Comparison of ENCODE assay signal across 25 cellular contexts in genomic region chr9:129828051-129828450, GRCh38.
"Had no signal": no experiment of that assay in that cellular context is flagged by ENCODE, and none has a peak within 500 bp of the region (broad histone marks: within the 10 kb centered on the region; RNA-seq: fewer than 3 reads in every experiment).

No MANE protein-coding gene starts in this region.

- H3K9me3 Mint-ChIP-seq: immature natural killer cell; stimulated activated naive B cell treated with anti-CD40 and anti-IgM and Interleukin-4, amounts not matched to agents 10 μg/mL and 1 μg/mL and 100 μg/mL, for 72 hours; T-cell had no signal

- H3K4me3 ChIP-seq: coronary artery, esophagus muscularis mucosa, hepatocyte, lower lobe of right lung, mucosa of descending colon, thyroid gland had no signal

- H3K27ac Mint-ChIP-seq: stimulated activated naive B cell treated with anti-CD40 and anti-IgM and Interleukin-4, amounts not matched to agents 10 μg/mL and 1 μg/mL and 100 μg/mL, for 72 hours; T-cell had no signal

- H3K4me3 Mint-ChIP-seq: activated naive CD8-positive, alpha-beta T cell; immature natural killer cell; stimulated activated naive B cell treated with anti-CD40 and anti-IgM and Interleukin-4, amounts not matched to agents 10 μg/mL and 1 μg/mL and 100 μg/mL, for 72 hours; T-cell had no signal

- H3K27me3 Mint-ChIP-seq: activated naive CD8-positive, alpha-beta T cell; stimulated activated naive B cell treated with anti-CD40 and anti-IgM and Interleukin-4, amounts not matched to agents 10 μg/mL and 1 μg/mL and 100 μg/mL, for 72 hours; T-cell had no signal

- H3K27ac ChIP-seq: coronary artery, esophagus muscularis mucosa, hepatocyte, lower lobe of right lung, thyroid gland, VCaP had no signal

- DNase-seq: activated CD4-positive, alpha-beta T cell treated with anti-CD3 and anti-CD28 coated beads, Interleukin-2, amount 50 U/mL, for 1 hour; activated gamma-delta T cell treated with Interleukin-2 at 50 U/mL for 16 hours; activated T-cell treated with anti-CD3 and anti-CD28 coated beads for 4 hours; amniotic stem cell; cerebellar nuclear complex; glutamatergic neuron; immature natural killer cell; lower lobe of right lung; mesendoderm; mucosa of descending colon; nucleus accumbens; small intestine; stimulated activated CD4-positive, alpha-beta T cell treated with anti-CD3 and anti-CD28 coated beads, Interleukin-15, amount 100 ng/mL, for 24 hours; stimulated activated naive B cell treated with anti-CD40 and anti-IgM and Interleukin-4, amounts not matched to agents 10 μg/mL and 1 μg/mL and 100 μg/mL, for 72 hours; T-cell; T-helper 9 cell; thyroid gland had no signal

- H3K36me3 Mint-ChIP-seq: activated naive CD8-positive, alpha-beta T cell had no signal

- H3K9me3 ChIP-seq: esophagus muscularis mucosa, lower lobe of right lung, mucosa of descending colon, thyroid gland had no signal

- ATAC-seq: activated CD4-positive, CD25-positive, alpha-beta regulatory T cell treated with anti-CD3 and anti-CD28 coated beads, Interleukin-2, amount 50 U/mL, for 24 hours; left lobe of liver; lower lobe of right lung; mucosa of descending colon; sciatic nerve; stimulated activated naive B cell treated with anti-CD40 and anti-IgM and Interleukin-4, amounts not matched to agents 10 μg/mL and 1 μg/mL and 100 μg/mL, for 72 hours; T-cell had no signal

- H3K27me3 ChIP-seq: esophagus muscularis mucosa, hepatocyte, thyroid gland had no signal
